8 cellular contexts compared by ENCODE assay signal in the genomic region with DNA sequence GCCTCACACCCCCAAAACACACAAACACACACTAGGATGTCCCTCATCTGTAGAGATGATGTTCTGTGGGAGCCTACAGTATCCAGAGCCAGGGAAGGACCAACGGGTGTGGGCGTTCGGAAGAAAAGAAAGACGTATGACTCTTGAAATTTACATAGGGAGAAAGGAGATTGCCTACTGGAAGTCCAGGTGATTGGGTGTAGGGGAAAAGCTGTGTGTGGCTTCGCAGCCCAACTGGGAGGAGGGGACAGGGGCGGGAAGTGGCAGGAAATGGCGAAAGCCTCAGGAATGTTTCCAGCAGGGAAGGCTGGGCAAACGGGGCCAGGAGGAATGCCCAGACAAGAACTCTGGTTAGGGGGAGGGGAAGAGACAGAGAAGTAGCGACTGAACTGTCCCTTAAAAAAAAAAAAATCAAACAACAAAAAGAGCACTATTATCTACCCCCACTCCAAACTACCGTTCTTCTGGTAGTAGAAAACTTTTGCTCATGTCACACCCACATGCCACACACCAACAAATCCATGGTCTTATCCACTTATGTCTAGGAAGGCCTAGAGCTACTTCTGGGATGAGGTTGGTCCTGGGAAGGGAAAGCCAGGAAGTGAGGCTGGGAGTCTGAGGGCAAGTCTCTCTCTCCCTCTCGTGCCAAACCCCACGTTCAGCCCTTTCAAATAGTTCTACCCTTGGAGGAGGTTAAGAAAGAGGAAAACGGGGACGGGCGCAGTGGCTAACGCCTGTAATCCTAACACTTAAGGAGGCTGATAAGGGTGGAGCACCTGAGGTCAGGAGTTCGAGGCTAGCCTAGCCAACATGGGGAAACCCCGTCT. TPM values are rescaled to one million over a fixed set of nuclear protein-coding genes. Genes with fewer than 3 reads are reported as not detected.
DNase-seq lines count a peak whose midpoint lies in the region; ATAC-seq and TF ChIP-seq lines count a peak whose summit lies in the region.

No MANE protein-coding gene starts in this region.

- DNase-seq in DMS153 (lab: John Stamatoyannopoulos, UW) (peak; percentile 34), DMS153 treated with DMSO at 0.1 percent for 48 hours (lab: John Stamatoyannopoulos, UW; ENCODE audit: unreplicated experiment) (no peak), SW 1271 (lab: John Stamatoyannopoulos, UW) (peak; percentile 71 to 91), fibroblast of the aortic adventitia (ENCODE audit: low read depth) (peak; percentile 96), non-pigmented ciliary epithelial cell (ENCODE audit: low read depth) (peak; percentile 86), chondrocyte (ENCODE audit: low spot score) (no peak)
- no peak for DNase-seq in stimulated activated naive CD4-positive, alpha-beta T cell treated with Interleukin-2 at 50 U/mL for 16 hours (lab: John Stamatoyannopoulos, UW)

- H3K4me3 Mint-ChIP-seq in chondrocyte (ENCODE audit: unreplicated experiment), result no peak overlapping the region

- H3K9me3 Mint-ChIP-seq in chondrocyte (ENCODE audit: low read depth), result no peaks in the 10 kb centered on the region

- H3K27ac Mint-ChIP-seq in chondrocyte (ENCODE audit: unreplicated experiment), result no peak overlapping the region

- TF ChIP-seq CTCF in fibroblast of the aortic adventitia (IDR thresholded peaks at IDR 0.05; ENCODE audit: insufficient read depth, low read length) (no peak), chondrocyte (IDR thresholded peaks at IDR 0.05) (no peak)

- H3K4me1 Mint-ChIP-seq in chondrocyte (ENCODE audit: low read depth), result peaks cover 48% of the 10 kb centered on the region

- peak overlapping the region; percentile 85 for H3K4me3 ChIP-seq in fibroblast of the aortic adventitia (ENCODE audit: low read depth, low read length)

- H3K27me3 Mint-ChIP-seq in chondrocyte (ENCODE audit: low read depth), result no peaks in the 10 kb centered on the region

- peaks cover 9% of the 10 kb centered on the region for H3K36me3 Mint-ChIP-seq in chondrocyte (ENCODE audit: low read depth)

- no peak for ATAC-seq in GM19397 (IDR thresholded peaks at IDR 0.05; ENCODE audit: unreplicated experiment)

RNA-seq across cellular contexts. Expression of gene CKS1B, which starts 1.8 kb away (rescaled TPM):
- 24.0 and 80.7 TPM in 2 replicates for total RNA-seq in fibroblast of the aortic adventitia (ENCODE audit: low replicate concordance)
- 23.2 to 34.0 TPM (median 26.8 TPM) in 3 replicates for total RNA-seq in chondrocyte

RNA-seq across cellular contexts. Expression of gene SHC1, which starts 2.2 kb away (rescaled TPM):
- 111 and 167 TPM in 2 replicates for total RNA-seq in fibroblast of the aortic adventitia (ENCODE audit: low replicate concordance)
- total RNA-seq in chondrocyte, result 251 to 316 TPM (median 256 TPM) in 3 replicates

RNA-seq across cellular contexts. Expression of gene FLAD1, which starts 10.4 kb away (rescaled TPM):
- total RNA-seq in fibroblast of the aortic adventitia (ENCODE audit: low replicate concordance) (5.2 and 17.7 TPM in 2 replicates), chondrocyte (23.0 to 30.8 TPM (median 28.7 TPM) in 3 replicates)

RNA-seq across cellular contexts. Expression of gene PYGO2, which starts 11.1 kb away (rescaled TPM):
- total RNA-seq in fibroblast of the aortic adventitia (ENCODE audit: low replicate concordance) (7.8 and 18.0 TPM in 2 replicates), chondrocyte (23.2 to 27.2 TPM (median 24.0 TPM) in 3 replicates)

RNA-seq across cellular contexts. Expression of gene PBXIP1, which starts 16.8 kb away (rescaled TPM):
- total RNA-seq in fibroblast of the aortic adventitia (ENCODE audit: low replicate concordance) (36.2 and 122 TPM in 2 replicates), chondrocyte (47.1 to 60.2 TPM (median 57.1 TPM) in 3 replicates)

Comparison
In these comparisons a context has a peak if more than half of its experiments do, and no peak if none do; other contexts are left out.
1. DNase-seq: peak in DMS153 (single experiment), SW 1271 (2 of 2), fibroblast of the aortic adventitia (single experiment) and non-pigmented ciliary epithelial cell (single experiment); none in DMS153 treated with DMSO at 0.1 percent for 48 hours (single experiment), chondrocyte (single experiment) and stimulated activated naive CD4-positive, alpha-beta T cell treated with Interleukin-2 at 50 U/mL for 16 hours (single experiment).